1 cellular context compared by ENCODE assay signal in the genomic region with DNA sequence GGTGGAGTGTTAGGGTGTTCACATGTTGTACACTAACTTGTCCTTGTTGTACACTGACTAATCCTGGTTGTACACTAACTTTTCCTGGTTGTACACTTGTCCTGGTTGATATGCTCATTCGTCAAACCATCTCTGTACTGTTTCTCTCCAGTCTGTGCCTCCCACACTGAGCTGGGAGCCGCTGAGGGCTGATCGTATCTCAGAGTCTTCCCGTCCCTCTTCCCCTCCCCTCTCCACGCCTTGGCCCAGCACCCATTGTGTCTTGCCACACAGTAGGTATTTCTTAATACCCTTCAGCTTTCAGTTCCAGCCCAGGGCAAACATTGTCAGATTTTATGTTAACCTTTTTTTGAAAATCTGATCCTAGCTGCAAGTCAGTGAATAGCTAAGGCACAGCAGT.
TF ChIP-seq lines count a peak whose summit lies in the region.

No MANE protein-coding gene starts in this region.

TF ChIP-seq in K562, 482 proteins besides CTCF, POLR2A, EP300 and RAD21 (continued from another document):
- 0 out of 2 replicates have a peak, but pooled peaks have one; percentile 32 for TF ChIP-seq HMBOX1 (IDR thresholded peaks at IDR 0.05)
